Comparison of ENCODE assay signal across 22 cellular contexts in genomic region chr3:134419214-134419965, GRCh38. TPM values are rescaled to one million over a fixed set of nuclear protein-coding genes. Genes with fewer than 3 reads are reported as not detected.
DNase-seq lines count a peak whose midpoint lies in the region; ATAC-seq, FAIRE-seq and TF ChIP-seq lines count a peak whose summit lies in the region.
"Had no signal": no experiment of that assay in that cellular context is flagged by ENCODE, and none has a peak within 500 bp of the region (broad histone marks: within the 10 kb centered on the region; RNA-seq: fewer than 3 reads in every experiment).

No MANE protein-coding gene starts in this region.

- H4K20me1 ChIP-seq in H9 (ENCODE audit: control insufficient read depth, insufficient read depth, insufficient read length) (no peaks in the 10 kb centered on the region), smooth muscle cell (ENCODE audit: low read depth) (no peaks in the 10 kb centered on the region)

- H3K4me1 Mint-ChIP-seq in H9 (peaks cover 19 to 29% of the 10 kb centered on the region in 2 experiments), neural crest cell (peaks cover 10% of the 10 kb centered on the region)
- H3K4me1 Mint-ChIP-seq: activated CD8-positive, alpha-beta memory T cell treated with anti-CD3 and anti-CD28 coated beads, Interleukin-2, amount 10 ng/mL, durations not matched to agents 7 days and 5 days had no signal

- no peak for FAIRE-seq in D721Med (lab: Jason Lieb, UNC)
- FAIRE-seq: endothelial cell of umbilical vein, H54, K562 had no signal

- H2BK5ac ChIP-seq in H9 (ENCODE audit: insufficient read length, low read length) = no peak overlapping the region

- DNase-seq in H9 = no peak
- peak; percentile 39 for DNase-seq in NCI-H1092 treated with DMSO at 0.1 percent for 48 hours (lab: John Stamatoyannopoulos, UW)
- DNase-seq in SHP77 (lab: John Stamatoyannopoulos, UW) = peak; percentile 68 to 73
- no peak for DNase-seq in neural crest cell (ENCODE audit: low read depth, low spot score)
- no peak for DNase-seq in D721Med (ENCODE audit: insufficient read length, low spot score)
- no peak for DNase-seq in ecto neural progenitor cell (ENCODE audit: low spot score)
- no peak for DNase-seq in smooth muscle cell (lab: John Stamatoyannopoulos, UW; ENCODE audit: unreplicated experiment)
- DNase-seq: activated CD8-positive, alpha-beta memory T cell treated with anti-CD3 and anti-CD28 coated beads, Interleukin-2, amount 10 ng/mL, durations not matched to agents 7 days and 5 days; activated gamma-delta T cell treated with Interleukin-2 at 50 U/mL for 16 hours; anterior cingulate cortex; gastrocnemius medialis; mesenchymal stem cell; stimulated activated CD4-positive, alpha-beta T cell treated with anti-CD3 and anti-CD28 coated beads, Interleukin-4, amount 100 ng/mL, for 24 hours; T-helper 17 cell had no signal

- no peak overlapping the region for H3T11ph ChIP-seq in H9 (ENCODE audit: low read length)

- H3K4me3 ChIP-seq in smooth muscle cell = no peak overlapping the region
- H3K4me3 ChIP-seq: gastrocnemius medialis, K562, tibial nerve had no signal

- H2BK15ac ChIP-seq in H9 (ENCODE audit: low read depth, low read length) = no peak overlapping the region

- no peaks in the 10 kb centered on the region for H3F3A ChIP-seq in smooth muscle cell (ENCODE audit: low read depth)

- H3K79me1 ChIP-seq in H9 (ENCODE audit: insufficient read depth, low read depth, low read length, poor library complexity, severe bottlenecking) = no peaks in the 10 kb centered on the region

- ATAC-seq in esophagus mucosa = no peak
- ATAC-seq: activated CD4-positive, CD25-positive, alpha-beta regulatory T cell treated with anti-CD3 and anti-CD28 coated beads, Interleukin-2, amount 50 U/mL, for 24 hours; activated CD8-positive, alpha-beta memory T cell treated with anti-CD3 and anti-CD28 coated beads, Interleukin-2, amount 10 ng/mL, durations not matched to agents 7 days and 5 days; gastrocnemius medialis; K562; T-helper 17 cell had no signal

- H2BK12ac ChIP-seq in H9 (ENCODE audit: insufficient read length, low read depth, low read length) = peak overlapping the region; percentile 42

- H3K4me1 ChIP-seq in H9 (ENCODE audit: insufficient read depth, low read length) (peaks cover 2% of the 10 kb centered on the region; the same call in 1 of the 2 replicates), smooth muscle cell (ENCODE audit: low read depth) (no peaks in the 10 kb centered on the region)
- H3K4me1 ChIP-seq: gastrocnemius medialis, tibial nerve had no signal

- H3K23ac ChIP-seq in H9 (ENCODE audit: insufficient read length, low read depth, low read length) = no peak overlapping the region

- no peak overlapping the region for H3K56ac ChIP-seq in H9 (ENCODE audit: insufficient read length, low read depth, low read length)

- H3K36me3 ChIP-seq in smooth muscle cell (ENCODE audit: low read depth) = no peaks in the 10 kb centered on the region
- H3K36me3 ChIP-seq: gastrocnemius medialis, neutrophil, tibial nerve had no signal

- H3K9me3 ChIP-seq in H9 (ENCODE audit: control insufficient read depth, low read depth, low read length) (no peaks in the 10 kb centered on the region), smooth muscle cell (replicated peaks; ENCODE audit: low read depth) (no peaks in the 10 kb centered on the region)
- H3K9me3 ChIP-seq: gastrocnemius medialis, neutrophil, tibial nerve had no signal

- H3K9ac ChIP-seq in H9 (ENCODE audit: extremely low read depth, insufficient read length, low read length) = no peak overlapping the region
- no peak overlapping the region for H3K9ac ChIP-seq in smooth muscle cell (ENCODE audit: low read depth)

- no peak overlapping the region for H2AK5ac ChIP-seq in H9 (ENCODE audit: insufficient read length, low read length)

- no peak overlapping the region for H3K27ac ChIP-seq in H9 (ENCODE audit: insufficient read length, low read depth, low read length)
- no peak overlapping the region for H3K27ac ChIP-seq in smooth muscle cell (ENCODE audit: low read depth)
- H3K27ac ChIP-seq: C4-2B, gastrocnemius medialis, neutrophil, tibial nerve had no signal

- H3K9me3 Mint-ChIP-seq in H9 (no peaks in the 10 kb centered on the region), neural crest cell (peaks cover 3% of the 10 kb centered on the region)

- H4K5ac ChIP-seq in H9 (ENCODE audit: insufficient read length, low read depth, low read length) = no peak overlapping the region

- no peaks in the 10 kb centered on the region for H3K23me2 ChIP-seq in H9 (ENCODE audit: insufficient read length, low read depth, low read length, poor library complexity, severe bottlenecking)

- WGBS in H9 (ENCODE audit: extremely low coverage, insufficient read length, low lambda C conversion rate) = no CpG with 5 or more reads among the region's 5 CpGs
- WGBS in smooth muscle cell (ENCODE audit: low lambda C conversion rate) = 80% methylated on average over 5 of the region's 5 CpGs

- no peak overlapping the region for H2BK20ac ChIP-seq in H9 (ENCODE audit: low read depth, low read length, poor library complexity, severe bottlenecking)

- H3K27ac Mint-ChIP-seq in H9 (no peak overlapping the region), neural crest cell (ENCODE audit: unreplicated experiment) (peak overlapping the region; percentile 82)
- H3K27ac Mint-ChIP-seq: activated CD8-positive, alpha-beta memory T cell treated with anti-CD3 and anti-CD28 coated beads, Interleukin-2, amount 10 ng/mL, durations not matched to agents 7 days and 5 days; T-helper 17 cell had no signal

- H3K14ac ChIP-seq in H9 (ENCODE audit: insufficient read depth, low read length) = no peak overlapping the region

- H3K4me3 Mint-ChIP-seq in H9 (no peak overlapping the region), neural crest cell (no peak overlapping the region)
- H3K4me3 Mint-ChIP-seq: activated CD8-positive, alpha-beta memory T cell treated with anti-CD3 and anti-CD28 coated beads, Interleukin-2, amount 10 ng/mL, durations not matched to agents 7 days and 5 days; T-helper 17 cell had no signal

- H4K8ac ChIP-seq in H9 (replicated peaks; ENCODE audit: insufficient read length, low read depth, low read length) = no peak overlapping the region

- H3K79me2 ChIP-seq in H9 (ENCODE audit: insufficient read depth, low read length) (no peaks in the 10 kb centered on the region), smooth muscle cell (ENCODE audit: low read depth) (no peaks in the 10 kb centered on the region)

- H2AFZ ChIP-seq in H9 (ENCODE audit: low read length) (no peak overlapping the region), smooth muscle cell (ENCODE audit: low read depth) (no peak overlapping the region)

- H4K91ac ChIP-seq in H9 (ENCODE audit: insufficient read length, low read depth, low read length) = no peak overlapping the region

- H3K27me3 Mint-ChIP-seq in H9 (ENCODE audit: low read depth) (peaks cover 7% of the 10 kb centered on the region), neural crest cell (ENCODE audit: low read depth) (peaks cover 7% of the 10 kb centered on the region)

- no peak overlapping the region for H3K4me2 ChIP-seq in H9 (ENCODE audit: insufficient read depth, insufficient read length, low read length)
- H3K4me2 ChIP-seq in smooth muscle cell = no peak overlapping the region

- no peak for TF ChIP-seq CTCF in H9 (conservative IDR thresholded peaks at IDR 0.05)
- no peak for TF ChIP-seq CTCF in neural crest cell (conservative IDR thresholded peaks at IDR 0.05)
- no peak for TF ChIP-seq CTCF in D721Med (IDR thresholded peaks at IDR 0.05; ENCODE audit: insufficient read depth, missing control alignments)
- TF ChIP-seq CTCF in smooth muscle cell (IDR thresholded peaks at IDR 0.05; ENCODE audit: borderline replicate concordance, insufficient read depth, poor library complexity, severe bottlenecking) = no peak

- H3K36me3 Mint-ChIP-seq in H9 (ENCODE audit: insufficient read depth in 1 of 3, low read depth in 3 of 3) = no peaks in the 10 kb centered on the region
- H3K36me3 Mint-ChIP-seq in neural crest cell (ENCODE audit: low read depth) = no peaks in the 10 kb centered on the region
- H3K36me3 Mint-ChIP-seq: activated CD8-positive, alpha-beta memory T cell treated with anti-CD3 and anti-CD28 coated beads, Interleukin-2, amount 10 ng/mL, durations not matched to agents 7 days and 5 days had no signal

- no peaks in the 10 kb centered on the region for H3K27me3 ChIP-seq in H9 (ENCODE audit: insufficient read depth, low read length)
- H3K27me3 ChIP-seq in smooth muscle cell (ENCODE audit: low read depth) = no peaks in the 10 kb centered on the region
- H3K27me3 ChIP-seq: gastrocnemius medialis, tibial nerve had no signal

- H3K4ac ChIP-seq in H9 (ENCODE audit: low read depth, low read length) = no peak overlapping the region

- peak overlapping the region; percentile 62 for H3K18ac ChIP-seq in H9 (ENCODE audit: insufficient read length, low read depth, low read length)

- H2BK120ac ChIP-seq in H9 (ENCODE audit: low read depth, low read length, poor library complexity, severe bottlenecking) = no peak overlapping the region

RNA-seq across cellular contexts. Expression of gene AMOTL2, which starts 45.1 kb away (rescaled TPM):
- total RNA-seq in H9 (2021) = 30.9 and 35.3 TPM in 2 replicates
- 55.6 and 59.5 TPM in 2 replicates for total RNA-seq in neural crest cell
- total RNA-seq in esophagus mucosa = 33.2 TPM
- total RNA-seq in smooth muscle cell = 103 and 114 TPM in 2 replicates
- 92.1 and 109 TPM in 2 replicates for polyA plus RNA-seq in smooth muscle cell
- total RNA-seq: activated CD8-positive, alpha-beta memory T cell treated with anti-CD3 and anti-CD28 coated beads, Interleukin-2, amount 10 ng/mL, durations not matched to agents 7 days and 5 days; T-helper 17 cell had no signal

Comparison
In these comparisons a context has a peak if more than half of its experiments do, and no peak if none do; other contexts are left out.
1. DNase-seq: peak in NCI-H1092 treated with DMSO at 0.1 percent for 48 hours (single experiment) and SHP77 (2 of 2); none in H9 (single experiment), neural crest cell (single experiment), D721Med (single experiment), ecto neural progenitor cell (single experiment) and smooth muscle cell (single experiment).